14 cellular contexts compared by ENCODE assay signal in genomic region chr17:76687278-76688164, GRCh38. TPM values are rescaled to one million over a fixed set of nuclear protein-coding genes. Genes with fewer than 3 reads are reported as not detected.
DNase-seq lines count a peak whose midpoint lies in the region; ATAC-seq and TF ChIP-seq lines count a peak whose summit lies in the region.
"Had no signal": no experiment of that assay in that cellular context is flagged by ENCODE, and none has a peak within 500 bp of the region (broad histone marks: within the 10 kb centered on the region; RNA-seq: fewer than 3 reads in every experiment).

No MANE protein-coding gene starts in this region.

- ATAC-seq in heart left ventricle: peak; percentile 9 to 52 (median 43)
- ATAC-seq in omental fat pad (ENCODE audit: low FRiP score): peak; percentile 50
- no peak for ATAC-seq in HG03565 (IDR thresholded peaks at IDR 0.05; ENCODE audit: unreplicated experiment)
- ATAC-seq in HG02870 (IDR thresholded peaks at IDR 0.05; ENCODE audit: unreplicated experiment): no peak

- 38 to 50% (median 50%) methylated on average over 24 to 26 of the region's 26 CpGs for WGBS in heart left ventricle, 4 donors

- peaks cover 41% of the 10 kb centered on the region for H3K4me1 Mint-ChIP-seq in type B pancreatic cell (ENCODE audit: unreplicated experiment)
- H3K4me1 Mint-ChIP-seq: activated naive CD4-positive, alpha-beta T cell treated with anti-CD3 and anti-CD28 coated beads, Interleukin-2, amount 50 U/mL, for 24 hours had no signal

- peaks cover 28% of the 10 kb centered on the region for H3K36me3 ChIP-seq in adipocyte (ENCODE audit: control insufficient read depth, insufficient read depth, low read length, severe bottlenecking)
- peaks cover 0 to 36% (median 26%) of the 10 kb centered on the region in 9 donors for H3K36me3 ChIP-seq in heart left ventricle

- intact Hi-C loops in heart left ventricle (cut with DNase I): loop anchor here in 4 of 10 donors (2.0 to 10.0 kb wide), 4 partner anchors 21 to 133 kb away; partner anchors contain the start of genes MFSD11 (in 1 of the 4) and SRSF2 (in 1 of the 4)

- DNase-seq in adipocyte (ENCODE audit: low read depth) (peak; percentile 75), heart left ventricle (peak; percentile 61 to 86 (median 78)), omental fat pad (ENCODE audit: low spot score) (no peak), type B pancreatic cell (ENCODE audit: extremely low spot score, unreplicated experiment) (no peak), NCI-H526 treated with DMSO at 0.1 percent for 48 hours (lab: John Stamatoyannopoulos, UW) (no peak), GM19238 (ENCODE audit: insufficient read length, low spot score) (no peak)
- DNase-seq: activated CD4-positive, alpha-beta T cell treated with anti-CD3 and anti-CD28 coated beads for 48 hours; DMS79 treated with DMSO at 0.1 percent for 48 hours; NCI-H1694; stimulated activated CD4-positive, alpha-beta T cell treated with anti-CD3 and anti-CD28 coated beads, Interleukin-4, amount 100 ng/mL, for 1 hour had no signal

- H3K36me3 Mint-ChIP-seq in type B pancreatic cell: peaks cover 14% of the 10 kb centered on the region
- H3K36me3 Mint-ChIP-seq: activated naive CD4-positive, alpha-beta T cell treated with anti-CD3 and anti-CD28 coated beads, Interleukin-2, amount 50 U/mL, for 24 hours had no signal

- H3K9ac ChIP-seq in adipocyte (ENCODE audit: low read length): peak overlapping the region; percentile 76

- no peak for TF ChIP-seq POLR2A in heart left ventricle (IDR thresholded peaks at IDR 0.05)

- H3K4me3 ChIP-seq in adipocyte (ENCODE audit: low read length): peak overlapping the region; percentile 36
- H3K4me3 ChIP-seq in heart left ventricle: no peak overlapping the region

- TF ChIP-seq CTCF in heart left ventricle (IDR thresholded peaks at IDR 0.05): no peak
- no peak for TF ChIP-seq CTCF in omental fat pad (IDR thresholded peaks at IDR 0.05)
- TF ChIP-seq CTCF in type B pancreatic cell (conservative IDR thresholded peaks at IDR 0.05): no peak

- H3K9me3 Mint-ChIP-seq in type B pancreatic cell: no peaks in the 10 kb centered on the region
- H3K9me3 Mint-ChIP-seq: activated naive CD4-positive, alpha-beta T cell treated with anti-CD3 and anti-CD28 coated beads, Interleukin-2, amount 50 U/mL, for 24 hours had no signal

- no peaks in the 10 kb centered on the region for H3K27me3 Mint-ChIP-seq in type B pancreatic cell

- peaks cover 47% of the 10 kb centered on the region for H3K4me1 ChIP-seq in adipocyte (ENCODE audit: control insufficient read depth, insufficient read depth, low read length)
- H3K4me1 ChIP-seq in heart left ventricle: peaks cover 21 to 100% (median 90%) of the 10 kb centered on the region in 12 donors

- H3K27ac Mint-ChIP-seq in type B pancreatic cell: no peak overlapping the region
- H3K27ac Mint-ChIP-seq: activated naive CD4-positive, alpha-beta T cell treated with anti-CD3 and anti-CD28 coated beads, Interleukin-2, amount 50 U/mL, for 24 hours had no signal

- H3K27ac ChIP-seq in heart left ventricle: peak overlapping the region; percentile 86 to 99 (median 93)

- peak overlapping the region; percentile 54 for H3K4me3 Mint-ChIP-seq in type B pancreatic cell
- H3K4me3 Mint-ChIP-seq: activated naive CD4-positive, alpha-beta T cell treated with anti-CD3 and anti-CD28 coated beads, Interleukin-2, amount 50 U/mL, for 24 hours had no signal

- H3K9me3 ChIP-seq in adipocyte (ENCODE audit: control insufficient read depth, low read length): no peaks in the 10 kb centered on the region
- H3K9me3 ChIP-seq in heart left ventricle: no peaks in the 10 kb centered on the region

- H3K27me3 ChIP-seq in adipocyte (replicated peaks; ENCODE audit: control insufficient read depth, insufficient read depth, low read length) (no peaks in the 10 kb centered on the region), heart left ventricle (no peaks in the 10 kb centered on the region)

RNA-seq across cellular contexts. Expression of gene MXRA7, which starts 23.2 kb away (rescaled TPM):
- total RNA-seq in heart left ventricle (100 to 1,000 TPM; 270 to 539 (median 466) TPM), omental fat pad (100 to 1,000 TPM; 150 to 231 (median 194) TPM), type B pancreatic cell (ENCODE audit: low replicate concordance) (43.4 and 75.0 TPM in 2 replicates)
- 100 to 1,000 TPM; 240 to 245 TPM for polyA plus RNA-seq in heart left ventricle

RNA-seq across cellular contexts. Expression of gene JMJD6, which starts 38.9 kb away (rescaled TPM):
- total RNA-seq in heart left ventricle (10 to 100 TPM; 32.4 to 67.0 (median 39.1) TPM), omental fat pad (10 to 100 TPM; 17.7 to 40.4 (median 30.4) TPM), type B pancreatic cell (ENCODE audit: low replicate concordance) (23.6 and 35.4 TPM in 2 replicates)
- polyA plus RNA-seq in heart left ventricle: 10 to 100 TPM; 30.1 to 75.6 TPM

RNA-seq across cellular contexts. Expression of gene METTL23, which starts 39.1 kb away (rescaled TPM):
- total RNA-seq in heart left ventricle: 10 to 100 TPM; 22.1 to 33.7 (median 24.0) TPM
- polyA plus RNA-seq in heart left ventricle: 10 to 100 TPM; 23.8 to 26.4 TPM
- total RNA-seq in omental fat pad: 10 to 100 TPM; 13.6 to 30.2 (median 26.9) TPM
- 27.5 and 28.2 TPM in 2 replicates for total RNA-seq in type B pancreatic cell (ENCODE audit: low replicate concordance)

RNA-seq across cellular contexts. Expression of gene ST6GALNAC1, which starts 44.0 kb away (rescaled TPM):
- 10 to 100 TPM in 1 of 9 donors, 1 to 10 TPM in 8; 1.7 to 10.3 (median 3.5) TPM for total RNA-seq in heart left ventricle
- polyA plus RNA-seq in heart left ventricle: 1 to 10 TPM; 3.1 to 4.2 TPM
- total RNA-seq in omental fat pad: 1 to 10 TPM in 3 of 4 donors, under 1 TPM in 1; 0.46 to 4.6 (median 1.9) TPM
- 10.3 and 17.3 TPM in 2 replicates for total RNA-seq in type B pancreatic cell (ENCODE audit: low replicate concordance)
- total RNA-seq: lung microvascular endothelial cell had no signal

RNA-seq across cellular contexts. Expression of gene SRSF2, which starts 49.6 kb away (rescaled TPM):
- total RNA-seq in heart left ventricle (100 to 1,000 TPM in 3 of 9 donors, 10 to 100 TPM in 6; 67.0 to 155 (median 79.5) TPM), omental fat pad (100 to 1,000 TPM; 208 to 463 (median 244) TPM), type B pancreatic cell (ENCODE audit: low replicate concordance) (198 and 273 TPM in 2 replicates)
- polyA plus RNA-seq in heart left ventricle: 10 to 100 TPM; 69.1 to 88.6 TPM

Comparison
In these comparisons a context has a peak if more than half of its experiments do, and no peak if none do; other contexts are left out.
1. DNase-seq: peak in adipocyte (single experiment) and heart left ventricle (5 of 5); none in omental fat pad (single experiment), type B pancreatic cell (single experiment), NCI-H526 treated with DMSO at 0.1 percent for 48 hours (single experiment) and GM19238 (single experiment).
2. ATAC-seq: peak in heart left ventricle (4 of 4) and omental fat pad (single experiment); none in HG03565 (single experiment) and HG02870 (single experiment).